Comparison of ENCODE assay signal across 16 cellular contexts in genomic region chr10:5343561-5343960, GRCh38. TPM values are rescaled to one million over a fixed set of nuclear protein-coding genes. Genes with fewer than 3 reads are reported as not detected.
A peak's percentile ranks its signal among the peaks of the same experiment; 100 is the strongest.
DNase-seq lines count a peak whose midpoint lies in the region; ATAC-seq and TF ChIP-seq lines count a peak whose summit lies in the region.
"Had no signal": no experiment of that assay in that cellular context is flagged by ENCODE, and none has a peak within 500 bp of the region (broad histone marks: within the 10 kb centered on the region; RNA-seq: fewer than 3 reads in every experiment).

No MANE protein-coding gene starts in this region.

- no peak overlapping the region for H2AFZ ChIP-seq in mammary epithelial cell (ENCODE audit: low read depth, low read length)

- no peak overlapping the region for H3K27ac ChIP-seq in mammary epithelial cell (ENCODE audit: insufficient read depth, low read depth, low read length)
- no peak overlapping the region for H3K27ac ChIP-seq in VCaP
- H3K27ac ChIP-seq in effector memory CD4-positive, alpha-beta T cell (ENCODE audit: insufficient read depth, low read length, poor library complexity, severe bottlenecking) = no peak overlapping the region
- H3K27ac ChIP-seq: BLaER1, dorsolateral prefrontal cortex had no signal

- no peaks in the 10 kb centered on the region for H3K9me3 Mint-ChIP-seq in MCF 10A (ENCODE audit: unreplicated experiment)
- H3K9me3 Mint-ChIP-seq in natural killer cell treated with Interleukin-12 subunit alpha and Interleukin-12 subunit beta and Interleukin-15 and Interleukin-18, amount 100 ng/mL, for 72 hours = no peaks in the 10 kb centered on the region
- H3K9me3 Mint-ChIP-seq: stimulated activated naive CD8-positive, alpha-beta T cell treated with anti-CD3 and anti-CD28 coated beads, Interleukin-15, Interleukin-2, amounts not matched to agents 100 ng/mL and 50 ng/mL, for 24 hours had no signal

- dilution Hi-C loops in mammary epithelial cell (cut with HindIII; ENCODE audit: low sequenced_read_pairs) = no loop called here

- TF ChIP-seq RAD21 in Ishikawa (IDR thresholded peaks at IDR 0.05; ENCODE audit: low read depth) = peak; percentile 20; the same call in 1 of the 2 replicates

- H3K9me3 ChIP-seq in mammary epithelial cell (replicated peaks; ENCODE audit: insufficient read depth, low read length) = no peaks in the 10 kb centered on the region
- no peaks in the 10 kb centered on the region for H3K9me3 ChIP-seq in effector memory CD4-positive, alpha-beta T cell (ENCODE audit: control insufficient read depth, low read length)
- H3K9me3 ChIP-seq: BLaER1, mucosa of descending colon had no signal

- H3K79me2 ChIP-seq in mammary epithelial cell (ENCODE audit: insufficient read depth, low read length) = no peaks in the 10 kb centered on the region

- no TSS peak for BruUV-seq in MCF 10A (replicated peaks; lab: Mats Ljungman, UMichigan)
- no TSS peak for BruUV-seq in mammary epithelial cell (replicated peaks; lab: Mats Ljungman, UMichigan)

- no peaks in the 10 kb centered on the region for H3K27me3 Mint-ChIP-seq in MCF 10A (ENCODE audit: insufficient read depth, unreplicated experiment)
- no peaks in the 10 kb centered on the region for H3K27me3 Mint-ChIP-seq in natural killer cell treated with Interleukin-12 subunit alpha and Interleukin-12 subunit beta and Interleukin-15 and Interleukin-18, amount 100 ng/mL, for 72 hours

- H3K36me3 ChIP-seq in mammary epithelial cell (ENCODE audit: insufficient read depth, low read length) = no peaks in the 10 kb centered on the region
- no peaks in the 10 kb centered on the region for H3K36me3 ChIP-seq in effector memory CD4-positive, alpha-beta T cell (ENCODE audit: control insufficient read depth, insufficient read depth, low read length)
- H3K36me3 ChIP-seq: BLaER1 had no signal

- H3K4me1 Mint-ChIP-seq in MCF 10A (ENCODE audit: insufficient read depth, unreplicated experiment) = no peaks in the 10 kb centered on the region
- H3K4me1 Mint-ChIP-seq in natural killer cell treated with Interleukin-12 subunit alpha and Interleukin-12 subunit beta and Interleukin-15 and Interleukin-18, amount 100 ng/mL, for 72 hours (ENCODE audit: low read depth in 2 of 2) = peaks cover 12 to 17% of the 10 kb centered on the region in 2 donors

- H3K27me3 ChIP-seq in mammary epithelial cell (ENCODE audit: insufficient read depth, low read length) = peaks cover 2% of the 10 kb centered on the region
- no peaks in the 10 kb centered on the region for H3K27me3 ChIP-seq in effector memory CD4-positive, alpha-beta T cell (replicated peaks; ENCODE audit: control insufficient read depth, insufficient read depth, low read length, poor library complexity, severe bottlenecking)
- H3K27me3 ChIP-seq: BLaER1 had no signal

- 79% methylated on average over 2 of the region's 4 CpGs for WGBS in mammary epithelial cell (ENCODE audit: low coverage, missing lambda C conversion rate)

- no peak for TF ChIP-seq EP300 in Ishikawa (IDR thresholded peaks at IDR 0.05; ENCODE audit: borderline replicate concordance)

- no peak overlapping the region for H3K4me3 Mint-ChIP-seq in MCF 10A (ENCODE audit: unreplicated experiment)
- H3K4me3 Mint-ChIP-seq in natural killer cell treated with Interleukin-12 subunit alpha and Interleukin-12 subunit beta and Interleukin-15 and Interleukin-18, amount 100 ng/mL, for 72 hours = no peak overlapping the region
- H3K4me3 Mint-ChIP-seq: stimulated activated naive CD8-positive, alpha-beta T cell treated with anti-CD3 and anti-CD28 coated beads, Interleukin-15, Interleukin-2, amounts not matched to agents 100 ng/mL and 50 ng/mL, for 24 hours had no signal

- ATAC-seq in natural killer cell treated with Interleukin-12 subunit alpha and Interleukin-12 subunit beta and Interleukin-15 and Interleukin-18, amount 100 ng/mL, for 72 hours = peak; percentile 82 to 84

- POLR2A ChIA-PET in MCF 10A (lab: Yijun Ruan, JAX) = interaction anchor here (0.7 kb wide), 1 partner anchor 17 kb away, joined by 3 read pairs; no protein-coding TSS in a partner anchor

- H3K4me2 ChIP-seq in mammary epithelial cell (ENCODE audit: insufficient read depth, low read depth, low read length) = no peak overlapping the region
- H3K4me2 ChIP-seq: BLaER1 had no signal

- CTCF ChIA-PET in MCF 10A (lab: Yijun Ruan, JAX) = no interaction called here
- CTCF ChIA-PET in mammary epithelial cell (lab: Charles Lee; ENCODE audit: low non-redundant PET) = no interaction called here

- no peak overlapping the region for H3K27ac Mint-ChIP-seq in MCF 10A (ENCODE audit: low read depth, unreplicated experiment)
- peak overlapping the region in 1 of 2 donors; percentile 20 for H3K27ac Mint-ChIP-seq in natural killer cell treated with Interleukin-12 subunit alpha and Interleukin-12 subunit beta and Interleukin-15 and Interleukin-18, amount 100 ng/mL, for 72 hours
- H3K27ac Mint-ChIP-seq: stimulated activated naive CD8-positive, alpha-beta T cell treated with anti-CD3 and anti-CD28 coated beads, Interleukin-15, Interleukin-2, amounts not matched to agents 100 ng/mL and 50 ng/mL, for 24 hours had no signal

- H3K4me3 ChIP-seq in mammary epithelial cell (replicated peaks in 1 of 3; ENCODE audit: insufficient read depth in 1 of 3, low read depth in 2 of 3, low read length in 3 of 3) = no peak overlapping the region
- no peak overlapping the region for H3K4me3 ChIP-seq in effector memory CD4-positive, alpha-beta T cell (ENCODE audit: insufficient read depth, low read depth, low read length, poor library complexity, severe bottlenecking)
- H3K4me3 ChIP-seq: BLaER1, dorsolateral prefrontal cortex, mucosa of descending colon had no signal

- H3K4me1 ChIP-seq in mammary epithelial cell (ENCODE audit: insufficient read depth, low read length) = no peaks in the 10 kb centered on the region
- no peaks in the 10 kb centered on the region for H3K4me1 ChIP-seq in effector memory CD4-positive, alpha-beta T cell (ENCODE audit: control insufficient read depth, insufficient read depth, low read length, poor library complexity, severe bottlenecking)
- H3K4me1 ChIP-seq: BLaER1 had no signal

- intact Hi-C loops in MCF 10A (cut with micrococcal nuclease) = no loop called here
- intact Hi-C loops in mammary epithelial cell (cut with micrococcal nuclease) = no loop called here

- in situ Hi-C loops in mammary epithelial cell (cut with MboI; ENCODE audit: low sequenced_read_pairs in 2 of 2) = no loop called here

- no peak overlapping the region for H3K9ac ChIP-seq in mammary epithelial cell (ENCODE audit: insufficient read depth, low read length)
- H3K9ac ChIP-seq: BLaER1 had no signal

- DNase-seq in MCF 10A (ENCODE audit: unreplicated experiment) = peak; percentile 6
- no peak for DNase-seq in mammary epithelial cell
- no peak for DNase-seq in natural killer cell treated with Interleukin-12 subunit alpha and Interleukin-12 subunit beta and Interleukin-15 and Interleukin-18, amount 100 ng/mL, for 72 hours (ENCODE audit: low spot score)
- DNase-seq in AG08395 (ENCODE audit: low spot score) = no peak
- DNase-seq in effector memory CD4-positive, alpha-beta T cell = no peak
- no peak for DNase-seq in cerebellar nuclear complex (lab: John Stamatoyannopoulos, UW)
- DNase-seq: activated CD4-positive, CD25-positive, alpha-beta regulatory T cell; activated effector memory CD4-positive, alpha-beta T cell treated with anti-CD3 and anti-CD28 coated beads, Interleukin-2, amount 50 U/mL, for 16 hours; dorsolateral prefrontal cortex; glutamatergic neuron; NCI-H1092 treated with DMSO at 0.1 percent for 48 hours had no signal

- no peaks in the 10 kb centered on the region for H3K36me3 Mint-ChIP-seq in MCF 10A (ENCODE audit: insufficient read depth, unreplicated experiment)
- no peaks in the 10 kb centered on the region for H3K36me3 Mint-ChIP-seq in natural killer cell treated with Interleukin-12 subunit alpha and Interleukin-12 subunit beta and Interleukin-15 and Interleukin-18, amount 100 ng/mL, for 72 hours

- H4K20me1 ChIP-seq in mammary epithelial cell (ENCODE audit: insufficient read depth, low read length) = no peaks in the 10 kb centered on the region
- H4K20me1 ChIP-seq: BLaER1 had no signal

- TF ChIP-seq CTCF in MCF 10A (IDR thresholded peaks at IDR 0.05; ENCODE audit: unreplicated experiment) (no peak), mammary epithelial cell (conservative IDR thresholded peaks at IDR 0.05 in 1 of 2, IDR thresholded peaks at IDR 0.05 in 1 of 2; ENCODE audit: extremely low read depth in 1 of 2, insufficient read depth in 1 of 2, low read depth in 1 of 2, low read length in 2 of 2) (no peak), VCaP (conservative IDR thresholded peaks at IDR 0.05) (peak; percentile 12; the same call in 1 of the 2 replicates)

TF ChIP-seq in Ishikawa, 13 proteins besides CTCF, POLR2A, EP300 and RAD21 (continues in another document):
- TF ChIP-seq CEBPB (IDR thresholded peaks at IDR 0.05) = no peak
- TF ChIP-seq TEAD4 (IDR thresholded peaks at IDR 0.05) = no peak
- no peak for TF ChIP-seq ZBTB7A (IDR thresholded peaks at IDR 0.05; ENCODE audit: low read depth)
- TF ChIP-seq EGR1 (IDR thresholded peaks at IDR 0.05) = no peak
- no peak for TF ChIP-seq REST (IDR thresholded peaks at IDR 0.05; ENCODE audit: low read depth)

RNA-seq across cellular contexts. Expression of gene UCN3, which starts 21.2 kb away (rescaled TPM):
- total RNA-seq in MCF 10A (2022) (not detected in 2 replicates), mammary epithelial cell (not detected)
- polyA plus RNA-seq in mammary epithelial cell = not detected
- not detected for polyA minus RNA-seq in mammary epithelial cell
- total RNA-seq in natural killer cell treated with Interleukin-12 subunit alpha and Interleukin-12 subunit beta and Interleukin-15 and Interleukin-18, amount 100 ng/mL, for 72 hours = not detected
